8 cellular contexts compared by ENCODE assay signal in genomic region chr16:11914759-11915643, GRCh38. TPM values are rescaled to one million over a fixed set of nuclear protein-coding genes. Genes with fewer than 3 reads are reported as not detected.
DNase-seq lines count a peak whose midpoint lies in the region; ATAC-seq and TF ChIP-seq lines count a peak whose summit lies in the region.

No MANE protein-coding gene starts in this region.

- DNase-seq in NCI-H748 (lab: John Stamatoyannopoulos, UW; ENCODE audit: unreplicated experiment), result peak; percentile 32
- DNase-seq in NCI-H748 treated with DMSO at 0.1 percent for 48 hours (lab: John Stamatoyannopoulos, UW), result no peak
- DNase-seq in NOMO-1 treated with DMSO at 0.1 percent for 48 hours (lab: John Stamatoyannopoulos, UW; ENCODE audit: unreplicated experiment), result peak; percentile 16
- peak; percentile 39 for DNase-seq in activated gamma-delta T cell (lab: John Stamatoyannopoulos, UW)
- peak in 1 of 2 donors; percentile 14 for DNase-seq in foreskin keratinocyte
- no peak for DNase-seq in tibial nerve (ENCODE audit: low spot score in 2 of 2)

- peak in 1 of 2 donors; percentile 19 for TF ChIP-seq EP300 in tibial nerve (IDR thresholded peaks at IDR 0.05)

- TF ChIP-seq CTCF in foreskin keratinocyte (conservative IDR thresholded peaks at IDR 0.05) (peak; percentile 25), tibial nerve (IDR thresholded peaks at IDR 0.05) (peak in 1 of 5 experiments; percentile 4)

- H3K36me3 ChIP-seq in neuron (ENCODE audit: insufficient read depth, low read length) (peaks cover 7% of the 10 kb centered on the region), tibial nerve (no peaks in the 10 kb centered on the region)

- peak overlapping the region; percentile 82 for H3K4me3 ChIP-seq in neuron (ENCODE audit: low read length)
- peak overlapping the region; percentile 83 to 87 (median 86) for H3K4me3 ChIP-seq in tibial nerve

- peak overlapping the region; percentile 98 for H2AFZ ChIP-seq in neuron (ENCODE audit: low read depth, low read length)

- ATAC-seq in HG02870 (IDR thresholded peaks at IDR 0.05; ENCODE audit: unreplicated experiment) (peak; percentile 19), foreskin keratinocyte (peak; percentile 18)

- WGBS in tibial nerve, 2 donors, result 0 to 1% methylated on average over 15 to 66 of the region's 97 CpGs

- TF ChIP-seq POLR2A in tibial nerve (IDR thresholded peaks at IDR 0.05), result no peak

- no peaks in the 10 kb centered on the region for H3K9me3 ChIP-seq in neuron (ENCODE audit: low read length)
- H3K9me3 ChIP-seq in tibial nerve, result no peaks in the 10 kb centered on the region

- H3K27me3 ChIP-seq in foreskin keratinocyte (no peaks in the 10 kb centered on the region), neuron (ENCODE audit: insufficient read depth, low read length) (no peaks in the 10 kb centered on the region), tibial nerve (no peaks in the 10 kb centered on the region)

- peak overlapping the region; percentile 25 for H3K27ac ChIP-seq in foreskin keratinocyte
- peak overlapping the region; percentile 67 to 95 (median 93) for H3K27ac ChIP-seq in tibial nerve

- H3K4me1 ChIP-seq in foreskin keratinocyte (peaks cover 14% of the 10 kb centered on the region), neuron (ENCODE audit: insufficient read depth, low read length) (peaks cover 30% of the 10 kb centered on the region), tibial nerve (peaks cover 0 to 50% (median 24%) of the 10 kb centered on the region in 4 donors)

RNA-seq across cellular contexts. Expression of gene GSPT1, which starts 0.8 kb away (rescaled TPM):
- total RNA-seq in foreskin keratinocyte (170 and 194 TPM in 2 replicates), tibial nerve (10 to 100 TPM; 43.2 to 49.8 (median 46.2) TPM)
- 92.0 and 121 TPM in 2 replicates for polyA plus RNA-seq in foreskin keratinocyte

RNA-seq across cellular contexts. Expression of gene NPIPB2, which starts 26.8 kb away (rescaled TPM):
- total RNA-seq in foreskin keratinocyte (1.8 and 2.0 TPM in 2 replicates), tibial nerve (10 to 100 TPM in 1 of 4 donors, 1 to 10 TPM in 3; 6.8 to 12.6 (median 8.3) TPM)
- polyA plus RNA-seq in foreskin keratinocyte, result 0.85 and 1.3 TPM in 2 replicates

RNA-seq across cellular contexts. Expression of gene TNFRSF17, which starts 50.0 kb away (rescaled TPM):
- not detected in 2 replicates for total RNA-seq in foreskin keratinocyte
- polyA plus RNA-seq in foreskin keratinocyte, result not detected in 2 replicates
- not detected for total RNA-seq in tibial nerve

Comparison
In these comparisons a context has a peak if more than half of its experiments do, and no peak if none do; other contexts are left out.
1. DNase-seq: peak in NCI-H748 (single experiment), NOMO-1 treated with DMSO at 0.1 percent for 48 hours (single experiment) and activated gamma-delta T cell (single experiment); none in NCI-H748 treated with DMSO at 0.1 percent for 48 hours (single experiment) and tibial nerve (0 of 2).